Comparison of ENCODE assay signal across 1 cellular context in the genomic region with DNA sequence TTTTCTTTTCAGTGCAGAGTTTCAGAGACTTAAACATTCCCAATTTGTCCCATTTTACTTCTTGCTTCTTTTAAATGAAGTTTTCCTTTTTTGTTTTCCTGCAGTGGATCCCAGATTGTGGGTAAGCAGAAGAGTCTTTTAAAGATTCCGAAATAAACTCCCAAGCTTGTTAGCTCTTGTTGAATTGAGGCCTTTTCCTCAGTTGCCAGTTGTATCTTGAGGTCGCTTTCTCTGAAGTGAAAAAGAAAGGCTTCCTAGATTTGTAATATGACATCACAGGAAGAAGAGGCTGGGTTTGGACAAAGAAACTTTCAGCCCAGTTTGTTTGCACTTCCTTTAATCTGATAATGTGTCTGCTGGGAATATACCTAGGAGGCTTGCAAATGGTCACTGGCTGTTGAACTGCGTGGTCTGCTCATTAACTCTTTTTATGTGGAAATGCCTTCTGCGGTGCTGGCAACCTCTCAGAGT.
TF ChIP-seq lines count a peak whose summit lies in the region.

A gene with protein sequence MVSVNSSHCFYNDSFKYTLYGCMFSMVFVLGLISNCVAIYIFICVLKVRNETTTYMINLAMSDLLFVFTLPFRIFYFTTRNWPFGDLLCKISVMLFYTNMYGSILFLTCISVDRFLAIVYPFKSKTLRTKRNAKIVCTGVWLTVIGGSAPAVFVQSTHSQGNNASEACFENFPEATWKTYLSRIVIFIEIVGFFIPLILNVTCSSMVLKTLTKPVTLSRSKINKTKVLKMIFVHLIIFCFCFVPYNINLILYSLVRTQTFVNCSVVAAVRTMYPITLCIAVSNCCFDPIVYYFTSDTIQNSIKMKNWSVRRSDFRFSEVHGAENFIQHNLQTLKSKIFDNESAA (minus strand): TSS at position 233 of the 471 bp plus-strand sequence. CDS start 690 bp downstream, outside the sequence.

TF ChIP-seq in HepG2, 621 proteins besides CTCF, POLR2A, EP300 and RAD21 (continued from another document and continues in another):
- TF ChIP-seq, protein P1, sequence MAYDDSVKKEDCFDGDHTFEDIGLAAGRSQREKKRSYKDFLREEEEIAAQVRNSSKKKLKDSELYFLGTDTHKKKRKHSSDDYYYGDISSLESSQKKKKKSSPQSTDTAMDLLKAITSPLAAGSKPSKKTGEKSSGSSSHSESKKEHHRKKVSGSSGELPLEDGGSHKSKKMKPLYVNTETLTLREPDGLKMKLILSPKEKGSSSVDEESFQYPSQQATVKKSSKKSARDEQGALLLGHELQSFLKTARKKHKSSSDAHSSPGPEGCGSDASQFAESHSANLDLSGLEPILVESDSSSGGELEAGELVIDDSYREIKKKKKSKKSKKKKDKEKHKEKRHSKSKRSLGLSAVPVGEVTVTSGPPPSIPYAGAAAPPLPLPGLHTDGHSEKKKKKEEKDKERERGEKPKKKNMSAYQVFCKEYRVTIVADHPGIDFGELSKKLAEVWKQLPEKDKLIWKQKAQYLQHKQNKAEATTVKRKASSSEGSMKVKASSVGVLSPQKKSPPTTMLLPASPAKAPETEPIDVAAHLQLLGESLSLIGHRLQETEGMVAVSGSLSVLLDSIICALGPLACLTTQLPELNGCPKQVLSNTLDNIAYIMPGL (CRISPR knock-in tag; IDR thresholded peaks at IDR 0.05; ENCODE audit: borderline replicate concordance in 1 of 2, low read depth in 1 of 2): peak in 1 of 2 experiments; percentile 53; a peak in 2 of 4 replicates
- TF ChIP-seq FOXM1 (CRISPR knock-in tag; IDR thresholded peaks at IDR 0.05) (no peak), MYNN (CRISPR knock-in tag; IDR thresholded peaks at IDR 0.05; ENCODE audit: low read depth) (no peak), MEF2D (CRISPR knock-in tag; IDR thresholded peaks at IDR 0.05) (0 out of 2 replicates have a peak, but pooled peaks have one; percentile 56), SOX13 (IDR thresholded peaks at IDR 0.05) (peak; percentile 29; the same call in 1 of the 2 replicates), SOX13 (CRISPR knock-in tag; conservative IDR thresholded peaks at IDR 0.05 in 1 of 2, IDR thresholded peaks at IDR 0.05 in 1 of 2) (peak in 1 of 2 experiments; percentile 89; a peak in 2 of 4 replicates), HOXA9 (CRISPR knock-in tag; IDR thresholded peaks at IDR 0.05; ENCODE audit: borderline replicate concordance) (no peak), MED1 (CRISPR knock-in tag; IDR thresholded peaks at IDR 0.05) (peak; percentile 87), SOX5 (CRISPR knock-in tag; IDR thresholded peaks at IDR 0.05; ENCODE audit: borderline replicate concordance) (peak; percentile 87; the same call in 1 of the 2 replicates), REPIN1 (CRISPR knock-in tag; IDR thresholded peaks at IDR 0.05; ENCODE audit: borderline replicate concordance, low read depth) (no peak), MTA1 (CRISPR knock-in tag; IDR thresholded peaks at IDR 0.05; ENCODE audit: borderline replicate concordance) (no peak), ZBTB20 (CRISPR knock-in tag; IDR thresholded peaks at IDR 0.05; ENCODE audit: borderline replicate concordance, low read depth) (peak; percentile 68; the same call in 1 of the 2 replicates), ZNF17 (CRISPR knock-in tag; IDR thresholded peaks at IDR 0.05) (no peak), GATA4 (IDR thresholded peaks at IDR 0.05; ENCODE audit: borderline replicate concordance, low read depth) (peak; percentile 67; the same call in 1 of the 2 replicates), MAFF (IDR thresholded peaks at IDR 0.05; ENCODE audit: low read depth, low read length) (no peak), ZBTB3 (CRISPR knock-in tag; IDR thresholded peaks at IDR 0.05; ENCODE audit: borderline replicate concordance, low read depth) (no peak), FOXK2 (IDR thresholded peaks at IDR 0.05) (no peak), SPEN (CRISPR knock-in tag; IDR thresholded peaks at IDR 0.05; ENCODE audit: low read depth) (no peak), RNF2 (conservative IDR thresholded peaks at IDR 0.05; ENCODE audit: low read depth) (no peak), JARID2 (CRISPR knock-in tag; IDR thresholded peaks at IDR 0.05; ENCODE audit: insufficient replicate concordance) (no peak), ZNF614 (CRISPR knock-in tag; IDR thresholded peaks at IDR 0.05; ENCODE audit: borderline replicate concordance) (peak; percentile 78), NCOR1 (IDR thresholded peaks at IDR 0.05; ENCODE audit: borderline replicate concordance, low read length) (peak; percentile 51; the same call in 1 of the 2 replicates), ZNF777 (CRISPR knock-in tag; IDR thresholded peaks at IDR 0.05) (no peak), TCF12 (IDR thresholded peaks at IDR 0.05) (no peak), TCF12 (CRISPR knock-in tag; IDR thresholded peaks at IDR 0.05) (no peak), YEATS2 (CRISPR knock-in tag; IDR thresholded peaks at IDR 0.05; ENCODE audit: borderline replicate concordance) (peak; percentile 17; the same call in 1 of the 2 replicates), CREM (IDR thresholded peaks at IDR 0.05) (peak; percentile 88), CREM (CRISPR knock-in tag; IDR thresholded peaks at IDR 0.05) (no peak), FIP1L1 (IDR thresholded peaks at IDR 0.05; ENCODE audit: borderline replicate concordance, insufficient read depth, low read depth, low read length) (no peak), JDP2 (CRISPR knock-in tag; IDR thresholded peaks at IDR 0.05; ENCODE audit: borderline replicate concordance) (no peak), ARHGAP35 (CRISPR knock-in tag; IDR thresholded peaks at IDR 0.05; ENCODE audit: borderline replicate concordance) (no peak)
- TF ChIP-seq, protein P2, sequence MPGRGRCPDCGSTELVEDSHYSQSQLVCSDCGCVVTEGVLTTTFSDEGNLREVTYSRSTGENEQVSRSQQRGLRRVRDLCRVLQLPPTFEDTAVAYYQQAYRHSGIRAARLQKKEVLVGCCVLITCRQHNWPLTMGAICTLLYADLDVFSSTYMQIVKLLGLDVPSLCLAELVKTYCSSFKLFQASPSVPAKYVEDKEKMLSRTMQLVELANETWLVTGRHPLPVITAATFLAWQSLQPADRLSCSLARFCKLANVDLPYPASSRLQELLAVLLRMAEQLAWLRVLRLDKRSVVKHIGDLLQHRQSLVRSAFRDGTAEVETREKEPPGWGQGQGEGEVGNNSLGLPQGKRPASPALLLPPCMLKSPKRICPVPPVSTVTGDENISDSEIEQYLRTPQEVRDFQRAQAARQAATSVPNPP (CRISPR knock-in tag; IDR thresholded peaks at IDR 0.05): no peak
- TF ChIP-seq, protein P3, sequence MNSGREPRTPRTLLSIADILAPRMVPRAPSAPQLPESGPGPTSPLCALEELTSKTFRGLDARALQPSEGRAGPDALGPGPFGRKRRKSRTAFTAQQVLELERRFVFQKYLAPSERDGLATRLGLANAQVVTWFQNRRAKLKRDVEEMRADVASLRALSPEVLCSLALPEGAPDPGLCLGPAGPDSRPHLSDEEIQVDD (CRISPR knock-in tag; IDR thresholded peaks at IDR 0.05; ENCODE audit: borderline replicate concordance): no peak
- TF ChIP-seq, protein P4, sequence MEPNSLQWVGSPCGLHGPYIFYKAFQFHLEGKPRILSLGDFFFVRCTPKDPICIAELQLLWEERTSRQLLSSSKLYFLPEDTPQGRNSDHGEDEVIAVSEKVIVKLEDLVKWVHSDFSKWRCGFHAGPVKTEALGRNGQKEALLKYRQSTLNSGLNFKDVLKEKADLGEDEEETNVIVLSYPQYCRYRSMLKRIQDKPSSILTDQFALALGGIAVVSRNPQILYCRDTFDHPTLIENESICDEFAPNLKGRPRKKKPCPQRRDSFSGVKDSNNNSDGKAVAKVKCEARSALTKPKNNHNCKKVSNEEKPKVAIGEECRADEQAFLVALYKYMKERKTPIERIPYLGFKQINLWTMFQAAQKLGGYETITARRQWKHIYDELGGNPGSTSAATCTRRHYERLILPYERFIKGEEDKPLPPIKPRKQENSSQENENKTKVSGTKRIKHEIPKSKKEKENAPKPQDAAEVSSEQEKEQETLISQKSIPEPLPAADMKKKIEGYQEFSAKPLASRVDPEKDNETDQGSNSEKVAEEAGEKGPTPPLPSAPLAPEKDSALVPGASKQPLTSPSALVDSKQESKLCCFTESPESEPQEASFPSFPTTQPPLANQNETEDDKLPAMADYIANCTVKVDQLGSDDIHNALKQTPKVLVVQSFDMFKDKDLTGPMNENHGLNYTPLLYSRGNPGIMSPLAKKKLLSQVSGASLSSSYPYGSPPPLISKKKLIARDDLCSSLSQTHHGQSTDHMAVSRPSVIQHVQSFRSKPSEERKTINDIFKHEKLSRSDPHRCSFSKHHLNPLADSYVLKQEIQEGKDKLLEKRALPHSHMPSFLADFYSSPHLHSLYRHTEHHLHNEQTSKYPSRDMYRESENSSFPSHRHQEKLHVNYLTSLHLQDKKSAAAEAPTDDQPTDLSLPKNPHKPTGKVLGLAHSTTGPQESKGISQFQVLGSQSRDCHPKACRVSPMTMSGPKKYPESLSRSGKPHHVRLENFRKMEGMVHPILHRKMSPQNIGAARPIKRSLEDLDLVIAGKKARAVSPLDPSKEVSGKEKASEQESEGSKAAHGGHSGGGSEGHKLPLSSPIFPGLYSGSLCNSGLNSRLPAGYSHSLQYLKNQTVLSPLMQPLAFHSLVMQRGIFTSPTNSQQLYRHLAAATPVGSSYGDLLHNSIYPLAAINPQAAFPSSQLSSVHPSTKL (CRISPR knock-in tag; IDR thresholded peaks at IDR 0.05): peak; percentile 87
- TF ChIP-seq, protein P5, sequence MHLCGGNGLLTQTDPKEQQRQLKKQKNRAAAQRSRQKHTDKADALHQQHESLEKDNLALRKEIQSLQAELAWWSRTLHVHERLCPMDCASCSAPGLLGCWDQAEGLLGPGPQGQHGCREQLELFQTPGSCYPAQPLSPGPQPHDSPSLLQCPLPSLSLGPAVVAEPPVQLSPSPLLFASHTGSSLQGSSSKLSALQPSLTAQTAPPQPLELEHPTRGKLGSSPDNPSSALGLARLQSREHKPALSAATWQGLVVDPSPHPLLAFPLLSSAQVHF (CRISPR knock-in tag; IDR thresholded peaks at IDR 0.05): no peak
- TF ChIP-seq, protein P6, sequence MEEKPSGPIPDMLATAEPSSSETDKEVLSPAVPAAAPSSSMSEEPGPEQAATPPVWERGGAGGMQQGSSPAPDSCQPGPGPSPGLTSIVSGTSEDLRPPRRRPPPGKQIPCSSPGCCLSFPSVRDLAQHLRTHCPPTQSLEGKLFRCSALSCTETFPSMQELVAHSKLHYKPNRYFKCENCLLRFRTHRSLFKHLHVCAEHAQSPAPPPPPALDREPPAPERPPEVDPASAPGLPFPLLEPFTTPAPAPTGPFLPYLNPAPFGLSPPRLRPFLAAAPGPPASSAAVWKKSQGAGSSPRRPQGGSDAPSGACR (CRISPR knock-in tag; IDR thresholded peaks at IDR 0.05): no peak
- TF ChIP-seq, protein P7, sequence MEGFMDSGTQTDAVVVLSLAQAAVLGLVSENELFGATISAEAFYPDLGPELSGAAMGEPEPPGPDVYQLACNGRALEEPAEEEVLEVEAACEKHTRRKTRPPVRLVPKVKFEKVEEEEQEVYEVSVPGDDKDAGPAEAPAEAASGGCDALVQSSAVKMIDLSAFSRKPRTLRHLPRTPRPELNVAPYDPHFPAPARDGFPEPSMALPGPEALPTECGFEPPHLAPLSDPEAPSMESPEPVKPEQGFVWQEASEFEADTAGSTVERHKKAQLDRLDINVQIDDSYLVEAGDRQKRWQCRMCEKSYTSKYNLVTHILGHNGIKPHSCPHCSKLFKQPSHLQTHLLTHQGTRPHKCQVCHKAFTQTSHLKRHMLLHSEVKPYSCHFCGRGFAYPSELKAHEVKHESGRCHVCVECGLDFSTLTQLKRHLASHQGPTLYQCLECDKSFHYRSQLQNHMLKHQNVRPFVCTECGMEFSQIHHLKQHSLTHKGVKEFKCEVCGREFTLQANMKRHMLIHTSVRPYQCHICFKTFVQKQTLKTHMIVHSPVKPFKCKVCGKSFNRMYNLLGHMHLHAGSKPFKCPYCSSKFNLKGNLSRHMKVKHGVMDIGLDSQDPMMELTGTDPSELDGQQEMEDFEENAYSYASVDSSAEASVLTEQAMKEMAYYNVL (CRISPR knock-in tag; IDR thresholded peaks at IDR 0.05; ENCODE audit: borderline replicate concordance): 0 out of 2 replicates have a peak, but pooled peaks have one; percentile 47
- TF ChIP-seq, protein P8, sequence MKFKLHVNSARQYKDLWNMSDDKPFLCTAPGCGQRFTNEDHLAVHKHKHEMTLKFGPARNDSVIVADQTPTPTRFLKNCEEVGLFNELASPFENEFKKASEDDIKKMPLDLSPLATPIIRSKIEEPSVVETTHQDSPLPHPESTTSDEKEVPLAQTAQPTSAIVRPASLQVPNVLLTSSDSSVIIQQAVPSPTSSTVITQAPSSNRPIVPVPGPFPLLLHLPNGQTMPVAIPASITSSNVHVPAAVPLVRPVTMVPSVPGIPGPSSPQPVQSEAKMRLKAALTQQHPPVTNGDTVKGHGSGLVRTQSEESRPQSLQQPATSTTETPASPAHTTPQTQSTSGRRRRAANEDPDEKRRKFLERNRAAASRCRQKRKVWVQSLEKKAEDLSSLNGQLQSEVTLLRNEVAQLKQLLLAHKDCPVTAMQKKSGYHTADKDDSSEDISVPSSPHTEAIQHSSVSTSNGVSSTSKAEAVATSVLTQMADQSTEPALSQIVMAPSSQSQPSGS (CRISPR knock-in tag; IDR thresholded peaks at IDR 0.05): peak; percentile 85
- TF ChIP-seq, protein P9, sequence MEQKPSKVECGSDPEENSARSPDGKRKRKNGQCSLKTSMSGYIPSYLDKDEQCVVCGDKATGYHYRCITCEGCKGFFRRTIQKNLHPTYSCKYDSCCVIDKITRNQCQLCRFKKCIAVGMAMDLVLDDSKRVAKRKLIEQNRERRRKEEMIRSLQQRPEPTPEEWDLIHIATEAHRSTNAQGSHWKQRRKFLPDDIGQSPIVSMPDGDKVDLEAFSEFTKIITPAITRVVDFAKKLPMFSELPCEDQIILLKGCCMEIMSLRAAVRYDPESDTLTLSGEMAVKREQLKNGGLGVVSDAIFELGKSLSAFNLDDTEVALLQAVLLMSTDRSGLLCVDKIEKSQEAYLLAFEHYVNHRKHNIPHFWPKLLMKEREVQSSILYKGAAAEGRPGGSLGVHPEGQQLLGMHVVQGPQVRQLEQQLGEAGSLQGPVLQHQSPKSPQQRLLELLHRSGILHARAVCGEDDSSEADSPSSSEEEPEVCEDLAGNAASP (CRISPR knock-in tag; IDR thresholded peaks at IDR 0.05; ENCODE audit: borderline replicate concordance): peak; percentile 16; the same call in 1 of the 2 replicates
- TF ChIP-seq, protein P10, sequence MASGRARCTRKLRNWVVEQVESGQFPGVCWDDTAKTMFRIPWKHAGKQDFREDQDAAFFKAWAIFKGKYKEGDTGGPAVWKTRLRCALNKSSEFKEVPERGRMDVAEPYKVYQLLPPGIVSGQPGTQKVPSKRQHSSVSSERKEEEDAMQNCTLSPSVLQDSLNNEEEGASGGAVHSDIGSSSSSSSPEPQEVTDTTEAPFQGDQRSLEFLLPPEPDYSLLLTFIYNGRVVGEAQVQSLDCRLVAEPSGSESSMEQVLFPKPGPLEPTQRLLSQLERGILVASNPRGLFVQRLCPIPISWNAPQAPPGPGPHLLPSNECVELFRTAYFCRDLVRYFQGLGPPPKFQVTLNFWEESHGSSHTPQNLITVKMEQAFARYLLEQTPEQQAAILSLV (CRISPR knock-in tag; IDR thresholded peaks at IDR 0.05; ENCODE audit: borderline replicate concordance): no peak
